26 cellular contexts compared by ENCODE assay signal in the genomic region with DNA sequence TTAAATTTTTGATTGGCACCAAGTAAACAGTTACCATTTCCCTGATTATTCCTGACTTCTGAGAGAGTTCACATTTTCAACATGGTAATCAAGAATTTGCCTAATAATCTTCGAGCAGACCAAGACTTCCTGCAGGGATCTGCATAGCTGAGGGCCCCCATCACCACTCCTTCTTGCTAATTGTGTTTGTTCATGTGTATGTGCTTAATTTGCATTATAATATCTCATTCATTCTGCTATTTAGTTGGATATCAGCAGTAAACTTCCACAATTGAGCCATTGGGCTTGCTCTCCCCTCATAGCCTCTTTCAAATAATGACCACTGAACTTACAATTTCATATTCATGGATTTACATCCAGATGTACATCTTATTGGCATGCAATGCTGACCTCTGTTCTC.
"Had no signal": no experiment of that assay in that cellular context is flagged by ENCODE, and none has a peak within 500 bp of the region (broad histone marks: within the 10 kb centered on the region; RNA-seq: fewer than 3 reads in every experiment).

No MANE protein-coding gene starts in this region.

- H3K9me3 ChIP-seq: mucosa of descending colon, prostate gland, right atrium auricular region, suprapubic skin, transverse colon, upper lobe of right lung, uterus had no signal

- DNase-seq: dorsolateral prefrontal cortex; effector CD4-positive, alpha-beta T cell; hypothalamus; kidney; mesenchymal stem cell; mucosa of descending colon; naive B cell; stimulated activated CD4-positive, alpha-beta T cell treated with anti-CD3 and anti-CD28 coated beads, Interleukin-12 subunit alpha, Interleukin-12 subunit beta, amount 100 ng/mL, for 4 hours; stimulated activated CD4-positive, alpha-beta T cell treated with anti-CD3 and anti-CD28 coated beads, Interleukin-1b, Interleukin-23, amount 100 ng/mL, for 48 hours; stimulated activated CD4-positive, alpha-beta T cell treated with anti-CD3 and anti-CD28 coated beads, Interleukin-4, amount 100 ng/mL, for 1 hour; stimulated activated CD8-positive, alpha-beta memory T cell treated with anti-CD3 and anti-CD28 coated beads, Interleukin-4, amount 100 ng/mL, for 48 hours; stimulated activated naive CD4-positive, alpha-beta T cell; stimulated activated naive CD8-positive, alpha-beta T cell treated with anti-CD3 and anti-CD28 coated beads, Interleukin-15, amount 100 ng/mL, for 72 hours; transverse colon; upper lobe of right lung; uterus had no signal

- H3K4me3 ChIP-seq: dorsolateral prefrontal cortex, lung, mucosa of descending colon, neural progenitor cell, prostate gland, right atrium auricular region, smooth muscle cell, suprapubic skin, transverse colon, upper lobe of right lung, uterus had no signal

- H3K4me2 ChIP-seq: neural progenitor cell, smooth muscle cell had no signal

- H3K27me3 ChIP-seq: neural progenitor cell, right atrium auricular region, suprapubic skin, transverse colon, upper lobe of right lung, uterus had no signal

- H3K27ac Mint-ChIP-seq: mesothelial cell of epicardium; naive B cell; nephron; neural progenitor cell; stimulated activated naive CD8-positive, alpha-beta T cell treated with anti-CD3 and anti-CD28 coated beads, Interleukin-15, amount 100 ng/mL, for 72 hours had no signal

- H3K27me3 Mint-ChIP-seq: stimulated activated naive CD8-positive, alpha-beta T cell treated with anti-CD3 and anti-CD28 coated beads, Interleukin-15, amount 100 ng/mL, for 72 hours had no signal

- ATAC-seq: left lobe of liver; mucosa of descending colon; sciatic nerve; stimulated activated naive CD8-positive, alpha-beta T cell treated with anti-CD3 and anti-CD28 coated beads, Interleukin-15, amount 100 ng/mL, for 72 hours; upper lobe of right lung had no signal

- H3K27ac ChIP-seq: dorsolateral prefrontal cortex, neural progenitor cell, prostate gland, right atrium auricular region, suprapubic skin, transverse colon, upper lobe of right lung, uterus had no signal

- H2AFZ ChIP-seq: neural progenitor cell had no signal

- H3K36me3 Mint-ChIP-seq: mesothelial cell of epicardium, naive B cell had no signal

- H3K36me3 ChIP-seq: neural progenitor cell, prostate gland, right atrium auricular region, suprapubic skin, transverse colon, upper lobe of right lung, uterus had no signal

- H3K9me3 Mint-ChIP-seq: nephron had no signal

- H3K4me1 Mint-ChIP-seq: mesothelial cell of epicardium; naive B cell; nephron; neural progenitor cell; stimulated activated naive CD8-positive, alpha-beta T cell treated with anti-CD3 and anti-CD28 coated beads, Interleukin-15, amount 100 ng/mL, for 72 hours had no signal

- H3K4me1 ChIP-seq: neural progenitor cell, prostate gland, right atrium auricular region, suprapubic skin, transverse colon, upper lobe of right lung, uterus had no signal

- H3K4me3 Mint-ChIP-seq: mesothelial cell of epicardium; naive B cell; nephron; neural progenitor cell; stimulated activated naive CD8-positive, alpha-beta T cell treated with anti-CD3 and anti-CD28 coated beads, Interleukin-15, amount 100 ng/mL, for 72 hours had no signal

- H3K9ac ChIP-seq: neural progenitor cell had no signal
